ENCODE assay signal across 20 cellular contexts in genomic region chr9:73125651-73126050, GRCh38.
"Had no signal": no experiment of that assay in that cellular context is flagged by ENCODE, and none has a peak within 500 bp of the region (broad histone marks: within the 10 kb centered on the region; RNA-seq: fewer than 3 reads in every experiment).

No MANE protein-coding gene starts in this region.

- H3K4me1 ChIP-seq: left ventricle myocardium inferior, right lobe of liver, transverse colon had no signal

- ATAC-seq: activated T-cell treated with anti-CD3 and anti-CD28 coated beads, Interleukin-2, amount 50 U/mL, for 72 hours; natural killer cell treated with Interleukin-12 subunit alpha and Interleukin-12 subunit beta and Interleukin-15 and Interleukin-18, amount 100 ng/mL, for 72 hours; right lobe of liver; stimulated activated naive B cell treated with anti-CD40 and anti-IgM and Interleukin-4, amounts not matched to agents 10 μg/mL and 1 μg/mL and 100 μg/mL, for 72 hours had no signal

- DNase-seq: activated CD4-positive, alpha-beta memory T cell treated with anti-CD3 and anti-CD28 coated beads, Interleukin-2, amount 10 ng/mL, durations not matched to agents 7 days and 5 days; activated naive CD4-positive, alpha-beta T cell; activated T-cell treated with anti-CD3 and anti-CD28 coated beads, Interleukin-2, amount 50 U/mL, for 72 hours; central memory CD4-positive, alpha-beta T cell; effector CD4-positive, alpha-beta T cell; left ventricle myocardium inferior; mesenchymal stem cell; nucleus accumbens; right lobe of liver; stimulated activated CD4-positive, alpha-beta T cell treated with anti-CD3 and anti-CD28 coated beads, Interleukin-2, amount 100 ng/mL, for 24 hours; stimulated activated naive B cell treated with anti-CD40 and anti-IgM and Interleukin-4, amounts not matched to agents 10 μg/mL and 1 μg/mL and 100 μg/mL, for 72 hours; substantia nigra; T-helper 2 cell; transverse colon had no signal

- H3K4me1 Mint-ChIP-seq: stimulated activated naive B cell treated with anti-CD40 and anti-IgM and Interleukin-4, amounts not matched to agents 10 μg/mL and 1 μg/mL and 100 μg/mL, for 72 hours had no signal

- H3K27me3 Mint-ChIP-seq: activated CD4-positive, alpha-beta memory T cell treated with anti-CD3 and anti-CD28 coated beads, Interleukin-2, amount 10 ng/mL, durations not matched to agents 7 days and 5 days had no signal

- H3K36me3 ChIP-seq: left ventricle myocardium inferior, right lobe of liver, transverse colon had no signal

- H3K4me3 Mint-ChIP-seq: activated CD4-positive, alpha-beta memory T cell treated with anti-CD3 and anti-CD28 coated beads, Interleukin-2, amount 10 ng/mL, durations not matched to agents 7 days and 5 days; activated T-cell treated with anti-CD3 and anti-CD28 coated beads, Interleukin-2, amount 50 U/mL, for 72 hours; natural killer cell treated with Interleukin-12 subunit alpha and Interleukin-12 subunit beta and Interleukin-15 and Interleukin-18, amount 100 ng/mL, for 72 hours; stimulated activated naive B cell treated with anti-CD40 and anti-IgM and Interleukin-4, amounts not matched to agents 10 μg/mL and 1 μg/mL and 100 μg/mL, for 72 hours had no signal

- H3K36me3 Mint-ChIP-seq: natural killer cell treated with Interleukin-12 subunit alpha and Interleukin-12 subunit beta and Interleukin-15 and Interleukin-18, amount 100 ng/mL, for 72 hours; stimulated activated naive B cell treated with anti-CD40 and anti-IgM and Interleukin-4, amounts not matched to agents 10 μg/mL and 1 μg/mL and 100 μg/mL, for 72 hours had no signal

- H3K4me3 ChIP-seq: coronary artery, left ventricle myocardium inferior, right lobe of liver, transverse colon had no signal

- H3K27ac ChIP-seq: coronary artery, left ventricle myocardium inferior, right lobe of liver, transverse colon had no signal

- H3K27me3 ChIP-seq: right lobe of liver, transverse colon had no signal

- H3K27ac Mint-ChIP-seq: activated CD4-positive, alpha-beta memory T cell treated with anti-CD3 and anti-CD28 coated beads, Interleukin-2, amount 10 ng/mL, durations not matched to agents 7 days and 5 days; activated T-cell treated with anti-CD3 and anti-CD28 coated beads, Interleukin-2, amount 50 U/mL, for 72 hours; natural killer cell treated with Interleukin-12 subunit alpha and Interleukin-12 subunit beta and Interleukin-15 and Interleukin-18, amount 100 ng/mL, for 72 hours; progenitor cell of endocrine pancreas; stimulated activated naive B cell treated with anti-CD40 and anti-IgM and Interleukin-4, amounts not matched to agents 10 μg/mL and 1 μg/mL and 100 μg/mL, for 72 hours had no signal

- FAIRE-seq: endothelial cell of umbilical vein, islet of Langerhans, TTC549 had no signal

- H3K9me3 ChIP-seq: left ventricle myocardium inferior, right lobe of liver, transverse colon had no signal

- H3K9me3 Mint-ChIP-seq: activated CD4-positive, alpha-beta memory T cell treated with anti-CD3 and anti-CD28 coated beads, Interleukin-2, amount 10 ng/mL, durations not matched to agents 7 days and 5 days; activated T-cell treated with anti-CD3 and anti-CD28 coated beads, Interleukin-2, amount 50 U/mL, for 72 hours; natural killer cell treated with Interleukin-12 subunit alpha and Interleukin-12 subunit beta and Interleukin-15 and Interleukin-18, amount 100 ng/mL, for 72 hours; stimulated activated naive B cell treated with anti-CD40 and anti-IgM and Interleukin-4, amounts not matched to agents 10 μg/mL and 1 μg/mL and 100 μg/mL, for 72 hours had no signal
